ENCODE assay signal across 8 cellular contexts in genomic region chr21:5121399-5121798, GRCh38.
DNase-seq lines count a peak whose midpoint lies in the region; ATAC-seq, FAIRE-seq and TF ChIP-seq lines count a peak whose summit lies in the region.
"Not testable (repeated sequence)": the region's sequence is repeated elsewhere in the genome, so short reads cannot be mapped to it uniquely, and the experiment has no call there.

No MANE protein-coding gene starts in this region.

- not testable (repeated sequence) for H3K4me1 Mint-ChIP-seq in chondrocyte (ENCODE audit: low read depth)

- TF ChIP-seq POLR2A in upper lobe of left lung (IDR thresholded peaks at IDR 0.05), result not testable (repeated sequence)

- not testable (repeated sequence) for H3K27me3 Mint-ChIP-seq in chondrocyte (ENCODE audit: low read depth)

- peak overlapping the region in 10 of 11 experiments; percentile 54 to 81 (median 78); a peak in 20 of 22 replicates for H3K9ac ChIP-seq in BLaER1 treated with 17β-estradiol and CSF1 and Interleukin-3, amounts not matched to agents 10 nM and 100 nM

- TF ChIP-seq CTCF in chondrocyte (IDR thresholded peaks at IDR 0.05); fibroblast of pulmonary artery (IDR thresholded peaks at IDR 0.05; ENCODE audit: low read length, missing control alignments); left ventricle myocardium inferior (IDR thresholded peaks at IDR 0.05; ENCODE audit: borderline replicate concordance); upper lobe of left lung (IDR thresholded peaks at IDR 0.05): not testable (repeated sequence)

- H3K4me2 ChIP-seq in BLaER1 treated with 17β-estradiol and CSF1 and Interleukin-3, amounts not matched to agents 10 nM and 100 nM, result peak overlapping the region; percentile 34 to 64 (median 55); a peak in 17 of 22 replicates

- not testable (repeated sequence) for H3K27ac Mint-ChIP-seq in chondrocyte (ENCODE audit: unreplicated experiment)

- TF ChIP-seq EP300 in upper lobe of left lung (IDR thresholded peaks at IDR 0.05), result not testable (repeated sequence)

- not testable (repeated sequence) for FAIRE-seq in RCC 7860 (lab: Jason Lieb, UNC)

- not testable (repeated sequence) for H4K20me1 ChIP-seq in BLaER1 treated with 17β-estradiol and CSF1 and Interleukin-3, amounts not matched to agents 10 nM and 100 nM

- H3K27ac ChIP-seq in BLaER1 treated with 17β-estradiol and CSF1 and Interleukin-3, amounts not matched to agents 10 nM and 100 nM, result peak overlapping the region; percentile 51 to 91 (median 87); a peak in 21 of 22 replicates
- peak overlapping the region; percentile 79 for H3K27ac ChIP-seq in left ventricle myocardium inferior (replicated peaks)
- H3K27ac ChIP-seq in upper lobe of left lung, result peak overlapping the region; percentile 43 to 71 (median 64)

- WGBS in upper lobe of left lung, 2 donors, result 20 to 47% methylated on average over 2 to 4 of the region's 14 CpGs

- H3K4me1 ChIP-seq in BLaER1 treated with 17β-estradiol and CSF1 and Interleukin-3, amounts not matched to agents 10 nM and 100 nM, result peaks cover 10 to 20% (median 13%) of the 10 kb centered on the region in 10 experiments; a peak in 19 of 20 replicates
- not testable (repeated sequence) for H3K4me1 ChIP-seq in left ventricle myocardium inferior, upper lobe of left lung

- H3K36me3 Mint-ChIP-seq in chondrocyte (ENCODE audit: low read depth), result not testable (repeated sequence)

- intact Hi-C loops in left ventricle myocardium inferior (cut with micrococcal nuclease), result not testable (repeated sequence)

- not testable (repeated sequence) for H3K27me3 ChIP-seq in BLaER1 treated with 17β-estradiol and CSF1 and Interleukin-3, amounts not matched to agents 10 nM and 100 nM; left ventricle myocardium inferior (ENCODE audit: low read depth); upper lobe of left lung

- not testable (repeated sequence) for H3K9me3 ChIP-seq in BLaER1 treated with 17β-estradiol and CSF1 and Interleukin-3, amounts not matched to agents 10 nM and 100 nM (replicated peaks in 1 of 11); left ventricle myocardium inferior (replicated peaks); upper lobe of left lung

- peak overlapping the region in 3 of 10 experiments; percentile 16 to 47 (median 17); a peak in 1 of 20 replicates for H3K4me3 ChIP-seq in BLaER1 treated with 17β-estradiol and CSF1 and Interleukin-3, amounts not matched to agents 10 nM and 100 nM
- H3K4me3 ChIP-seq in fibroblast of pulmonary artery (replicated peaks; ENCODE audit: low read depth, low read length); left ventricle myocardium inferior; upper lobe of left lung: not testable (repeated sequence)

- DNase-seq in RCC 7860 (ENCODE audit: low spot score), result peak; percentile 3
- peak; percentile 0 for DNase-seq in chondrocyte (ENCODE audit: low spot score)
- DNase-seq in fibroblast of pulmonary artery (ENCODE audit: low read depth), result peak; percentile 49
- not testable (repeated sequence) for DNase-seq in left ventricle myocardium inferior, upper lobe of left lung
- DNase-seq in medulla oblongata (ENCODE audit: extremely low spot score), result peak; percentile 2
- DNase-seq in renal cortical epithelial cell (ENCODE audit: low read depth), result peak; percentile 6

- not testable (repeated sequence) for H3K4me3 Mint-ChIP-seq in chondrocyte (ENCODE audit: unreplicated experiment)

- H3K36me3 ChIP-seq in BLaER1 treated with 17β-estradiol and CSF1 and Interleukin-3, amounts not matched to agents 10 nM and 100 nM; left ventricle myocardium inferior; upper lobe of left lung: not testable (repeated sequence)

- ATAC-seq in upper lobe of left lung (ENCODE audit: low FRiP score in 2 of 2), result peak; percentile 15 to 22

- H3K9me3 Mint-ChIP-seq in chondrocyte (ENCODE audit: low read depth), result not testable (repeated sequence)
